ENCODE assay signal across 2 cellular contexts in the genomic region with DNA sequence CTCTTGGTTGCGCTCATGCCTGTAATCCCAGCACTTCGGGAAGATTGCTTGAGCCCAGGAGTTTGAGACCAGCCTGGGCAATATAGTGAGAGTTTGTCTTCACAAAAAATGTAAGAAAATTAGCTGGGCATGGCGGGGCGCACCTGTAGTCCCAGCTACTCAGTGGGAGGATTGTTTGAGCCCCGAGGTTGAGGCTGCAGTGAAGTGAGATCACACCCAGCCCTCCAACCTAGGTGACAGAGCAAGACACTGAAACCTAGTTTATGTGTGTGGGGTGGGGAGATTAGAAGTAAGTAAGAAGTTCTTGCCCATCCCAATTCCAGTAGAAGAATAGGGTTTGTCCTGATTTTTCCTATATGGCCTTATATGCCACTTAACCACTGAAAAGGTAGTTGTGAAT.
TF ChIP-seq lines count a peak whose summit lies in the region.

No MANE protein-coding gene starts in this region.

TF ChIP-seq in A549, 52 proteins besides CTCF, POLR2A, EP300 and RAD21:
- TF ChIP-seq CHD2 (IDR thresholded peaks at IDR 0.05; ENCODE audit: low read length, partially characterized antibody): no peak

TF ChIP-seq in GM12878, 131 proteins besides CTCF, POLR2A, EP300 and RAD21:
- TF ChIP-seq KLF5 (IDR thresholded peaks at IDR 0.05; ENCODE audit: partially characterized antibody) (no peak), IRF4 (IDR thresholded peaks at IDR 0.05; ENCODE audit: low read depth, low read length) (no peak), POLR2AphosphoS5 (IDR thresholded peaks at IDR 0.05; ENCODE audit: low read length) (0 out of 2 replicates have a peak, but pooled peaks have one; percentile 45), YY1 (IDR thresholded peaks at IDR 0.05; ENCODE audit: low read depth, low read length) (no peak)
- TF ChIP-seq, protein P1, sequence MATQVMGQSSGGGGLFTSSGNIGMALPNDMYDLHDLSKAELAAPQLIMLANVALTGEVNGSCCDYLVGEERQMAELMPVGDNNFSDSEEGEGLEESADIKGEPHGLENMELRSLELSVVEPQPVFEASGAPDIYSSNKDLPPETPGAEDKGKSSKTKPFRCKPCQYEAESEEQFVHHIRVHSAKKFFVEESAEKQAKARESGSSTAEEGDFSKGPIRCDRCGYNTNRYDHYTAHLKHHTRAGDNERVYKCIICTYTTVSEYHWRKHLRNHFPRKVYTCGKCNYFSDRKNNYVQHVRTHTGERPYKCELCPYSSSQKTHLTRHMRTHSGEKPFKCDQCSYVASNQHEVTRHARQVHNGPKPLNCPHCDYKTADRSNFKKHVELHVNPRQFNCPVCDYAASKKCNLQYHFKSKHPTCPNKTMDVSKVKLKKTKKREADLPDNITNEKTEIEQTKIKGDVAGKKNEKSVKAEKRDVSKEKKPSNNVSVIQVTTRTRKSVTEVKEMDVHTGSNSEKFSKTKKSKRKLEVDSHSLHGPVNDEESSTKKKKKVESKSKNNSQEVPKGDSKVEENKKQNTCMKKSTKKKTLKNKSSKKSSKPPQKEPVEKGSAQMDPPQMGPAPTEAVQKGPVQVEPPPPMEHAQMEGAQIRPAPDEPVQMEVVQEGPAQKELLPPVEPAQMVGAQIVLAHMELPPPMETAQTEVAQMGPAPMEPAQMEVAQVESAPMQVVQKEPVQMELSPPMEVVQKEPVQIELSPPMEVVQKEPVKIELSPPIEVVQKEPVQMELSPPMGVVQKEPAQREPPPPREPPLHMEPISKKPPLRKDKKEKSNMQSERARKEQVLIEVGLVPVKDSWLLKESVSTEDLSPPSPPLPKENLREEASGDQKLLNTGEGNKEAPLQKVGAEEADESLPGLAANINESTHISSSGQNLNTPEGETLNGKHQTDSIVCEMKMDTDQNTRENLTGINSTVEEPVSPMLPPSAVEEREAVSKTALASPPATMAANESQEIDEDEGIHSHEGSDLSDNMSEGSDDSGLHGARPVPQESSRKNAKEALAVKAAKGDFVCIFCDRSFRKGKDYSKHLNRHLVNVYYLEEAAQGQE (IDR thresholded peaks at IDR 0.05; ENCODE audit: low read depth, low read length): no peak
